In genomic region chrX:71532753-71533425, GRCh38 we compare ENCODE assay signal across 8 cellular contexts. TPM values are rescaled to one million over a fixed set of nuclear protein-coding genes. Genes with fewer than 3 reads are reported as not detected.
DNase-seq lines count a peak whose midpoint lies in the region; ATAC-seq and TF ChIP-seq lines count a peak whose summit lies in the region.

Gene OGT (plus strand): TSS chrX:71533104. CDS start chrX:71533300, 196 bp downstream.

- no peaks in the 10 kb centered on the region; the same call in 1 of the 2 replicates for H3K4me1 ChIP-seq in ES-I3 (ENCODE audit: insufficient read depth, low read length)
- H3K4me1 ChIP-seq in H9 (ENCODE audit: insufficient read depth, low read length) = no peaks in the 10 kb centered on the region; the same call in none of the 2 replicates
- peaks cover 10% of the 10 kb centered on the region for H3K4me1 ChIP-seq in MM.1S (ENCODE audit: low read length)

- no peaks in the 10 kb centered on the region for H3K9me3 ChIP-seq in ES-I3 (ENCODE audit: control insufficient read depth, insufficient read depth, low read length)
- peaks cover 36% of the 10 kb centered on the region for H3K9me3 ChIP-seq in H9 (ENCODE audit: control insufficient read depth, low read depth, low read length)
- H3K9me3 ChIP-seq in MM.1S (replicated peaks; ENCODE audit: insufficient read depth, low read length) = no peaks in the 10 kb centered on the region

- H4K8ac ChIP-seq in H9 (replicated peaks; ENCODE audit: insufficient read length, low read depth, low read length) = no peak within 1 kb of the TSS

- peak within 1 kb of the TSS; percentile 83 for H2BK5ac ChIP-seq in H9 (ENCODE audit: insufficient read length, low read length)

- H3K4me3 ChIP-seq in MM.1S (ENCODE audit: low read length) = peak within 1 kb of the TSS; percentile 97

- H3K9me2 ChIP-seq in MM.1S (replicated peaks; ENCODE audit: insufficient read depth, low read length) = no peaks in the 10 kb centered on the region

- peak within 1 kb of the TSS; percentile 12 for H3K27ac ChIP-seq in H9 (ENCODE audit: insufficient read length, low read depth, low read length)
- peak within 1 kb of the TSS; percentile 92 for H3K27ac ChIP-seq in MM.1S (ENCODE audit: low read length)

- H2BK12ac ChIP-seq in H9 (ENCODE audit: insufficient read length, low read depth, low read length) = no peak within 1 kb of the TSS

- H3K14ac ChIP-seq in H9 (ENCODE audit: insufficient read depth, low read length) = peak within 1 kb of the TSS; percentile 76

- H3K4me2 ChIP-seq in H9 (ENCODE audit: insufficient read depth, insufficient read length, low read length) (peak within 1 kb of the TSS; percentile 65), MM.1S (ENCODE audit: low read depth, low read length) (peak within 1 kb of the TSS; percentile 72)

- H2AK5ac ChIP-seq in H9 (ENCODE audit: insufficient read length, low read length) = no peak within 1 kb of the TSS

- H3K27ac Mint-ChIP-seq in H9 (peak within 1 kb of the TSS; percentile 88 to 99 (median 97)), nephron (peak within 1 kb of the TSS; percentile 92 to 96 (median 95))

- peaks cover 8% of the 10 kb centered on the region for H3K23me2 ChIP-seq in H9 (ENCODE audit: insufficient read length, low read depth, low read length, poor library complexity, severe bottlenecking)

- H3K79me1 ChIP-seq in H9 (ENCODE audit: insufficient read depth, low read depth, low read length, poor library complexity, severe bottlenecking) = no peaks in the 10 kb centered on the region

- H3K9ac ChIP-seq in ES-I3 (ENCODE audit: low read depth, low read length) (peak within 1 kb of the TSS; percentile 90), H9 (ENCODE audit: extremely low read depth, insufficient read length, low read length) (peak within 1 kb of the TSS; percentile 94), MM.1S (ENCODE audit: low read length) (peak within 1 kb of the TSS; percentile 98)

- H3K4me1 Mint-ChIP-seq in H9 = peaks cover 10 to 24% of the 10 kb centered on the region in 2 experiments
- H3K4me1 Mint-ChIP-seq in nephron = peaks cover 21% of the 10 kb centered on the region

- H3K36me3 ChIP-seq in ES-I3 (ENCODE audit: insufficient read depth, low read length) (peaks cover 3% of the 10 kb centered on the region; the same call in 1 of the 2 replicates), MM.1S (replicated peaks; ENCODE audit: insufficient read depth, low read length) (no peaks in the 10 kb centered on the region; the same call in 1 of the 2 replicates)

- peak within 1 kb of the TSS; percentile 2; the same call in 1 of the 2 replicates for H2BK15ac ChIP-seq in H9 (ENCODE audit: low read depth, low read length)

- no peaks in the 10 kb centered on the region for H3K27me3 ChIP-seq in H9 (ENCODE audit: insufficient read depth, low read length)
- H3K27me3 ChIP-seq in MM.1S (replicated peaks; ENCODE audit: insufficient read depth, low read length) = no peaks in the 10 kb centered on the region

- H2BK120ac ChIP-seq in H9 (ENCODE audit: low read depth, low read length, poor library complexity, severe bottlenecking) = no peak within 1 kb of the TSS

- no CpG with 5 or more reads among the region's 47 CpGs for whole genome bisulfite sequencing in H9 (ENCODE audit: extremely low coverage, insufficient read length, low lambda C conversion rate)

- peak within 1 kb of the TSS; percentile 94 for H4K5ac ChIP-seq in H9 (ENCODE audit: insufficient read length, low read depth, low read length)

- no peaks in the 10 kb centered on the region for H4K20me1 ChIP-seq in H9 (ENCODE audit: control insufficient read depth, insufficient read depth, insufficient read length)
- H4K20me1 ChIP-seq in MM.1S (ENCODE audit: insufficient read depth, low read length) = peaks cover 31% of the 10 kb centered on the region

- no peak within 1 kb of the TSS for H3K23ac ChIP-seq in H9 (ENCODE audit: insufficient read length, low read depth, low read length)

- H3K36me3 Mint-ChIP-seq in H9 (ENCODE audit: insufficient read depth in 1 of 3, low read depth in 3 of 3) = peaks cover 9 to 43% (median 29%) of the 10 kb centered on the region in 3 experiments
- peaks cover 4% of the 10 kb centered on the region for H3K36me3 Mint-ChIP-seq in nephron (ENCODE audit: low read depth)

- H3K18ac ChIP-seq in H9 (ENCODE audit: insufficient read length, low read depth, low read length) = peak within 1 kb of the TSS; percentile 65

- H3K79me2 ChIP-seq in H9 (ENCODE audit: insufficient read depth, low read length) (peaks cover 33% of the 10 kb centered on the region; the same call in 1 of the 2 replicates), MM.1S (ENCODE audit: low read length) (peaks cover 63% of the 10 kb centered on the region)

- H3K27me3 Mint-ChIP-seq in H9 (ENCODE audit: low read depth) = peaks cover 2% of the 10 kb centered on the region
- H3K27me3 Mint-ChIP-seq in nephron (ENCODE audit: low read depth) = no peaks in the 10 kb centered on the region

- no peak for TF ChIP-seq CTCF in H9 (conservative IDR thresholded peaks at IDR 0.05)
- TF ChIP-seq CTCF in MM.1S (IDR thresholded peaks at IDR 0.05; ENCODE audit: low read length) = no peak
- no peak for TF ChIP-seq CTCF in nephron (IDR thresholded peaks at IDR 0.05; ENCODE audit: unreplicated experiment in 3 of 3)

- peaks cover 33% of the 10 kb centered on the region for H3F3A ChIP-seq in MM.1S (ENCODE audit: insufficient read depth, low read length)

- peak; percentile 95 for DNase-seq in H9
- peak; percentile 97 for DNase-seq in MM.1S
- DNase-seq in SHP77 treated with DMSO at 0.1 percent for 48 hours (lab: John Stamatoyannopoulos, UW) = peak; percentile 71
- peak; percentile 97 for DNase-seq in activated effector memory CD4-positive, alpha-beta T cell treated with anti-CD3 and anti-CD28 coated beads, Interleukin-2, amount 50 U/mL, for 16 hours
- DNase-seq in fibroblast of the conjunctiva (ENCODE audit: low read depth) = peak; percentile 92
- DNase-seq in stimulated activated naive CD8-positive, alpha-beta T cell treated with anti-CD3 and anti-CD28 coated beads, Interleukin-15, Interleukin-2, amounts not matched to agents 100 U/mL and 50 U/mL, for 24 hours = peak; percentile 89

- H3K4me3 Mint-ChIP-seq in H9 = peak within 1 kb of the TSS; percentile 92 to 95
- peak within 1 kb of the TSS; percentile 98 to 99 (median 98) for H3K4me3 Mint-ChIP-seq in nephron

- H3K56ac ChIP-seq in H9 (ENCODE audit: insufficient read length, low read depth, low read length) = peak within 1 kb of the TSS; percentile 76

- no peak within 1 kb of the TSS for H3T11ph ChIP-seq in H9 (ENCODE audit: low read length)

- no peak within 1 kb of the TSS for H2BK20ac ChIP-seq in H9 (ENCODE audit: low read depth, low read length, poor library complexity, severe bottlenecking)

- no peak within 1 kb of the TSS for H3K4ac ChIP-seq in H9 (ENCODE audit: low read depth, low read length)

- H2AFZ ChIP-seq in H9 (ENCODE audit: low read length) = no peak within 1 kb of the TSS
- peak within 1 kb of the TSS; percentile 77 for H2AFZ ChIP-seq in MM.1S (ENCODE audit: low read length)

- peak; percentile 85 for ATAC-seq in stimulated activated naive CD8-positive, alpha-beta T cell treated with anti-CD3 and anti-CD28 coated beads, Interleukin-15, Interleukin-2, amounts not matched to agents 100 U/mL and 50 U/mL, for 24 hours

- H4K91ac ChIP-seq in H9 (ENCODE audit: insufficient read length, low read depth, low read length) = peak within 1 kb of the TSS; percentile 20

- H3K9me3 Mint-ChIP-seq in H9 (peaks cover 74 to 77% of the 10 kb centered on the region in 2 experiments), nephron (peaks cover 7% of the 10 kb centered on the region)

RNA-seq across cellular contexts. Expression of gene OGT, which starts in this region (rescaled TPM):
- 108 and 116 TPM in 2 replicates for total RNA-seq in H9 (2021)

Comparison
In these comparisons a context has a peak if more than half of its experiments do, and no peak if none do; other contexts are left out.
1. Peak in every context shown above with its lines: DNase-seq, ATAC-seq, H3K4me3 ChIP-seq and H3K27ac ChIP-seq.